8 cellular contexts compared by ENCODE assay signal in the genomic region with DNA sequence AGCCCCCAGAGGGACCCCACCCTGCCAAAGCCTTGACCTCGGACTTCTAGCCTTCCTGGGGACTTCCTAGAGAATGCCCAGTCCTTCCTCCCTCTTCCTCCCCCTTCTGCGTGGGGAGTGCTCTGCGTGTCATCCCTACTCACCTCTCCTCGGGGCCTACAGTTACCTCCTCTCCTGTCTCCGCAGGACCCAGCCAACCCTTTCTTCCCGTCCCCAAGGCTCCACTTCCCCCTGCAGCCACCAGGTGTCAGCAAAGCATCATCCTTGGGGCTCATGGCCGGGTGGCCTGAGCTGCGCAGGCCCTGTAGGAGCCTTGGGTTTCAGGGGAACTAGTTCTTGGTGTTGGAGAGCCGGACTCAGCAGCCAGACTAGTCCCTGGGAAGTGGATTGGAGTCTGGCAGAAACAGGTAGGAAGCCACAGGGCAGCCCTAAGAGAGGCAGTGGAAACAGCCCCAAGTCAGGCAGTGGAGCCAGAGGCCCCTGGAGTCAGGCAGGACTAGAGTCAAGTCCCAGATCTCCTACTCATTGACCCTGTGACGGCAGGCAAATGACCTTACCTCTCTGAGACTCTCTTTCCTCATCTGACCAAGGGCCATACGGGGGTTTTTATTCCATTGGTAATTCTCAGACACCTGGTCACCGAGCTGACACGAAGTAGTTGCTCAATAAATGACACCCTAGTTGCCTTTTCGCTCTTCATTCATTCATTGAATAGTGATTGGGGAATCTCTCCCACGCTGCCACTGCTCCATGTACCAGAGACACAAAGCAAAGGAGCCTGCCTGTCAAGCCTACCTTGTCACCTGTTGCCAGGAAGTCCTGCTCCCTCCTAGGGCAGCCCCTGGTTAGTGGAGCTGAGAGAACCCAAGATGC.
DNase-seq lines count a peak whose midpoint lies in the region; ATAC-seq and TF ChIP-seq lines count a peak whose summit lies in the region.
"Not testable (repeated sequence)": the region's sequence is repeated elsewhere in the genome, so short reads cannot be mapped to it uniquely, and the experiment has no call there.

No MANE protein-coding gene starts in this region.

- in situ Hi-C loops in T47D (cut with HindIII; ENCODE audit: low pct_unique_long_range_greater_than_20kb, low sequenced_read_pairs), result not testable (repeated sequence)

- not testable (repeated sequence) for H3K4me1 ChIP-seq in vagina

- TF ChIP-seq POLR2A in vagina (IDR thresholded peaks at IDR 0.05), result not testable (repeated sequence)

- not testable (repeated sequence) for H3K4me3 ChIP-seq in GM12875 (ENCODE audit: low read depth, low read length); vagina

- ATAC-seq in HG03565 (IDR thresholded peaks at IDR 0.05; ENCODE audit: unreplicated experiment), result peak; percentile 46
- peak; percentile 97 for ATAC-seq in sciatic nerve

- peak; percentile 97 for TF ChIP-seq CTCF in GM12875 (IDR thresholded peaks at IDR 0.05; ENCODE audit: borderline replicate concordance, insufficient read depth, low read depth, low read length)
- peak; percentile 95 to 96 (median 95) for TF ChIP-seq CTCF in vagina (IDR thresholded peaks at IDR 0.05)

- H3K27me3 ChIP-seq in vagina, result not testable (repeated sequence)

- H3K9me3 ChIP-seq in vagina, result not testable (repeated sequence)

- H3K36me3 ChIP-seq in vagina, result peaks cover 0 to 35% of the 10 kb centered on the region in 2 donors

- DNase-seq in NCI-H748 (lab: John Stamatoyannopoulos, UW; ENCODE audit: unreplicated experiment) (peak; percentile 65), T47D (ENCODE audit: low read depth in 1 of 2, low spot score in 1 of 2) (peak; percentile 66 to 81), iPS DF 4.7 (ENCODE audit: extremely low read depth, low spot score) (peak; percentile 56), sciatic nerve (ENCODE audit: low spot score) (peak; percentile 87)
- peak; percentile 56 to 70 for DNase-seq in activated CD4-positive, alpha-beta T cell treated with anti-CD3 and anti-CD28 coated beads for 24 hours (ENCODE audit: low read depth in 2 of 2)
- not testable (repeated sequence) for DNase-seq in vagina (ENCODE audit: extremely low spot score in 2 of 2)

- not testable (repeated sequence) for H3K27ac ChIP-seq in vagina

- intact Hi-C loops in sciatic nerve (cut with DNase I), result not testable (repeated sequence)
- intact Hi-C loops in vagina (cut with DNase I), result loop anchor here (5.0 to 10.0 kb wide), 2 partner anchors 240 to 302 kb away; no protein-coding TSS in a partner anchor
